In the genomic region with DNA sequence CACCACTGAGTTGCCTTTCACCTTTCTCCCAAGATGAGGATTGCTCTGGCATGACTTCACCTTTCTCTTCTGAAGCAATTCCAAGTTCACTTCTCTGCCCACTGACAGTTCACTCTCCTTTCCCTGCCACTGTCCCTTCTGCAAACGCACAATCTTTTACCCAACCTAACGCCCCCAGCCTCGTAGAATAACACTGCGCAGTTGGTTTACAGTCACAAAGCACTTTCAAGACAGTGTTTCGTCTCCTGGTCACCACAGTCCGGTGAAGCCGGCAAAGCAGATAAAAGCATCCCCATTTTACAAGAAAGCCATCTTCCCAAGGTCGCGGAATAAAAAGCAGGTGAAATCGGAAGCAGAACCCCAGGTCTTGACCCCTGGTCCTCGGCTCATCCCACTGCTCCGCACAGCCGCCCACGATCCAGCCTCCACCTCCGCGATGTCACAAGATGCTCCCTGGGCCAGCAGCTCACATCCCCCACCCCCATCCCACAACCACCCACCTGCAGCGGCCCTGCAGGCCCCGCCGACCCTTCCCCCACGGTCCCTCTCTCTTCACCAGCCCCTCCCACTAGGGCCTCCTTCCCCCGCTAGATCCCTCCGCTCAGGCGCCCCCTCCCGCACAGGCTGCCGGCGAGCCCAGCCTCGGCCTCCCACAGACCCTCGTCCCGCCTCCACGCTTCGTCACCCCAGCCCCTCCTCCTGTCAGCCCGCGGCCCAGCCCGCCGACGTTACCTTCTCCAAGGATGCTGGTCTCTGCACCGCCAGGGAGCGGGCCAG, we compare ENCODE assay signal across 1 cellular context.
A peak's percentile ranks its signal among the peaks of the same experiment; 100 is the strongest.
TF ChIP-seq lines count a peak whose summit lies in the region.

No MANE protein-coding gene starts in this region.

TF ChIP-seq in HEK293, 187 proteins besides CTCF, POLR2A, EP300 and RAD21 (continued from another document and continues in another):
- TF ChIP-seq KLF8 (tag by site-specific recombination; IDR thresholded peaks at IDR 0.05) = peak; percentile 66
- TF ChIP-seq ZNF843 (tag by site-specific recombination; IDR thresholded peaks at IDR 0.05) = no peak
- TF ChIP-seq ZNF175 (tag by site-specific recombination; IDR thresholded peaks at IDR 0.05) = no peak
- no peak for TF ChIP-seq ZNF776 (tag by site-specific recombination; IDR thresholded peaks at IDR 0.05; ENCODE audit: borderline replicate concordance)
- TF ChIP-seq HOXA7 (CRISPR knock-in tag; IDR thresholded peaks at IDR 0.05; ENCODE audit: borderline replicate concordance) = no peak
- TF ChIP-seq, protein P1, sequence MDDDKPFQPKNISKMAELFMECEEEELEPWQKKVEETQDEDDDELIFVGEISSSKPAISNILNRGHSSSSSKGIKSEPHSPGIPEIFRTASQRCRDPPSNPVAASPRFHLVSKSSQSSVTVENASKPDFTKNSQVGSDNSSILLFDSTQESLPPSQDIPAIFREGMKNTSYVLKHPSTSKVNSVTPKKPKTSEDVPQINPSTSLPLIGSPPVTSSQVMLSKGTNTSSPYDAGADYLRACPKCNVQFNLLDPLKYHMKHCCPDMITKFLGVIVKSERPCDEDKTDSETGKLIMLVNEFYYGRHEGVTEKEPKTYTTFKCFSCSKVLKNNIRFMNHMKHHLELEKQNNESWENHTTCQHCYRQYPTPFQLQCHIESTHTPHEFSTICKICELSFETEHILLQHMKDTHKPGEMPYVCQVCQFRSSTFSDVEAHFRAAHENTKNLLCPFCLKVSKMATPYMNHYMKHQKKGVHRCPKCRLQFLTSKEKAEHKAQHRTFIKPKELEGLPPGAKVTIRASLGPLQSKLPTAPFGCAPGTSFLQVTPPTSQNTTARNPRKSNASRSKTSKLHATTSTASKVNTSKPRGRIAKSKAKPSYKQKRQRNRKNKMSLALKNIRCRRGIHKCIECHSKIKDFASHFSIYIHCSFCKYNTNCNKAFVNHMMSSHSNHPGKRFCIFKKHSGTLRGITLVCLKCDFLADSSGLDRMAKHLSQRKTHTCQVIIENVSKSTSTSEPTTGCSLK (tag by site-specific recombination; IDR thresholded peaks at IDR 0.05) = no peak
- TF ChIP-seq GLI4 (tag by site-specific recombination; IDR thresholded peaks at IDR 0.05) = no peak
- TF ChIP-seq ZNF639 (tag by site-specific recombination; IDR thresholded peaks at IDR 0.05) = no peak
- TF ChIP-seq HOXD13 (CRISPR knock-in tag; IDR thresholded peaks at IDR 0.05; ENCODE audit: borderline replicate concordance) = no peak
- TF ChIP-seq ZNF76 (tag by site-specific recombination; IDR thresholded peaks at IDR 0.05; ENCODE audit: borderline replicate concordance, low read depth) = peak; percentile 87
- TF ChIP-seq ZNF16 (tag by site-specific recombination; IDR thresholded peaks at IDR 0.05; ENCODE audit: low read depth) = no peak
- no peak for TF ChIP-seq ZSCAN30 (tag by site-specific recombination; IDR thresholded peaks at IDR 0.05)
- TF ChIP-seq ZNF24 (tag by site-specific recombination; IDR thresholded peaks at IDR 0.05) = 0 out of 2 replicates have a peak, but pooled peaks have one; percentile 34
- TF ChIP-seq ZNF23 (tag by site-specific recombination; IDR thresholded peaks at IDR 0.05; ENCODE audit: borderline replicate concordance) = no peak
- no peak for TF ChIP-seq ZNF292 (tag by site-specific recombination; IDR thresholded peaks at IDR 0.05; ENCODE audit: borderline replicate concordance, low read depth)
- no peak for TF ChIP-seq ZNF549 (tag by site-specific recombination; IDR thresholded peaks at IDR 0.05)
- no peak for TF ChIP-seq ZNF157 (tag by site-specific recombination; IDR thresholded peaks at IDR 0.05)
- TF ChIP-seq, protein P2, sequence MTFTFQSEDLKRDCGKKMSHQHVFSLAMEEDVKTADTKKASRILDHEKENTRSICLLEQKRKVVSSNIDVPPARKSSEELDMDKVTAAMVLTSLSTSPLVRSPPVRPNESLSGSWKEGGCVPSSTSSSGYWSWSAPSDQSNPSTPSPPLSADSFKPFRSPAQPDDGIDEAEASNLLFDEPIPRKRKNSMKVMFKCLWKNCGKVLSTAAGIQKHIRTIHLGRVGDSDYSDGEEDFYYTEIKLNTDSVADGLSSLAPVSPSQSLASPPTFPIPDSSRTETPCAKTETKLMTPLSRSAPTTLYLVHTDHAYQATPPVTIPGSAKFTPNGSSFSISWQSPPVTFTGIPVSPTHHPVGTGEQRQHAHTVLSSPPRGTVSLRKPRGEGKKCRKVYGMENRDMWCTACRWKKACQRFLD (tag by site-specific recombination; IDR thresholded peaks at IDR 0.05) = no peak
- TF ChIP-seq, protein P3, sequence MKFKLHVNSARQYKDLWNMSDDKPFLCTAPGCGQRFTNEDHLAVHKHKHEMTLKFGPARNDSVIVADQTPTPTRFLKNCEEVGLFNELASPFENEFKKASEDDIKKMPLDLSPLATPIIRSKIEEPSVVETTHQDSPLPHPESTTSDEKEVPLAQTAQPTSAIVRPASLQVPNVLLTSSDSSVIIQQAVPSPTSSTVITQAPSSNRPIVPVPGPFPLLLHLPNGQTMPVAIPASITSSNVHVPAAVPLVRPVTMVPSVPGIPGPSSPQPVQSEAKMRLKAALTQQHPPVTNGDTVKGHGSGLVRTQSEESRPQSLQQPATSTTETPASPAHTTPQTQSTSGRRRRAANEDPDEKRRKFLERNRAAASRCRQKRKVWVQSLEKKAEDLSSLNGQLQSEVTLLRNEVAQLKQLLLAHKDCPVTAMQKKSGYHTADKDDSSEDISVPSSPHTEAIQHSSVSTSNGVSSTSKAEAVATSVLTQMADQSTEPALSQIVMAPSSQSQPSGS (tag by site-specific recombination; IDR thresholded peaks at IDR 0.05; ENCODE audit: low read depth) = peak; percentile 7; the same call in 1 of the 2 replicates
- peak; percentile 71; the same call in 1 of the 2 replicates for TF ChIP-seq ZNF324 (tag by site-specific recombination; IDR thresholded peaks at IDR 0.05)
- TF ChIP-seq ZNF600 (tag by site-specific recombination; IDR thresholded peaks at IDR 0.05) = no peak
- no peak for TF ChIP-seq ZBTB20 (tag by site-specific recombination; IDR thresholded peaks at IDR 0.05)
- TF ChIP-seq ZNF433 (tag by site-specific recombination; IDR thresholded peaks at IDR 0.05; ENCODE audit: low read depth) = no peak
- TF ChIP-seq ZNF571 (tag by site-specific recombination; IDR thresholded peaks at IDR 0.05) = no peak
- no peak for TF ChIP-seq ZNF792 (tag by site-specific recombination; IDR thresholded peaks at IDR 0.05)
- no peak for TF ChIP-seq ZNF560 (tag by site-specific recombination; IDR thresholded peaks at IDR 0.05; ENCODE audit: borderline replicate concordance)
- TF ChIP-seq ZNF561 (tag by site-specific recombination; IDR thresholded peaks at IDR 0.05; ENCODE audit: borderline replicate concordance) = no peak
- no peak for TF ChIP-seq ZNF488 (tag by site-specific recombination; IDR thresholded peaks at IDR 0.05)
- TF ChIP-seq, protein P4, sequence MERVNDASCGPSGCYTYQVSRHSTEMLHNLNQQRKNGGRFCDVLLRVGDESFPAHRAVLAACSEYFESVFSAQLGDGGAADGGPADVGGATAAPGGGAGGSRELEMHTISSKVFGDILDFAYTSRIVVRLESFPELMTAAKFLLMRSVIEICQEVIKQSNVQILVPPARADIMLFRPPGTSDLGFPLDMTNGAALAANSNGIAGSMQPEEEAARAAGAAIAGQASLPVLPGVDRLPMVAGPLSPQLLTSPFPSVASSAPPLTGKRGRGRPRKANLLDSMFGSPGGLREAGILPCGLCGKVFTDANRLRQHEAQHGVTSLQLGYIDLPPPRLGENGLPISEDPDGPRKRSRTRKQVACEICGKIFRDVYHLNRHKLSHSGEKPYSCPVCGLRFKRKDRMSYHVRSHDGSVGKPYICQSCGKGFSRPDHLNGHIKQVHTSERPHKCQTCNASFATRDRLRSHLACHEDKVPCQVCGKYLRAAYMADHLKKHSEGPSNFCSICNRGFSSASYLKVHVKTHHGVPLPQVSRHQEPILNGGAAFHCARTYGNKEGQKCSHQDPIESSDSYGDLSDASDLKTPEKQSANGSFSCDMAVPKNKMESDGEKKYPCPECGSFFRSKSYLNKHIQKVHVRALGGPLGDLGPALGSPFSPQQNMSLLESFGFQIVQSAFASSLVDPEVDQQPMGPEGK (tag by site-specific recombination; IDR thresholded peaks at IDR 0.05) = peak; percentile 96
- TF ChIP-seq, protein P5, sequence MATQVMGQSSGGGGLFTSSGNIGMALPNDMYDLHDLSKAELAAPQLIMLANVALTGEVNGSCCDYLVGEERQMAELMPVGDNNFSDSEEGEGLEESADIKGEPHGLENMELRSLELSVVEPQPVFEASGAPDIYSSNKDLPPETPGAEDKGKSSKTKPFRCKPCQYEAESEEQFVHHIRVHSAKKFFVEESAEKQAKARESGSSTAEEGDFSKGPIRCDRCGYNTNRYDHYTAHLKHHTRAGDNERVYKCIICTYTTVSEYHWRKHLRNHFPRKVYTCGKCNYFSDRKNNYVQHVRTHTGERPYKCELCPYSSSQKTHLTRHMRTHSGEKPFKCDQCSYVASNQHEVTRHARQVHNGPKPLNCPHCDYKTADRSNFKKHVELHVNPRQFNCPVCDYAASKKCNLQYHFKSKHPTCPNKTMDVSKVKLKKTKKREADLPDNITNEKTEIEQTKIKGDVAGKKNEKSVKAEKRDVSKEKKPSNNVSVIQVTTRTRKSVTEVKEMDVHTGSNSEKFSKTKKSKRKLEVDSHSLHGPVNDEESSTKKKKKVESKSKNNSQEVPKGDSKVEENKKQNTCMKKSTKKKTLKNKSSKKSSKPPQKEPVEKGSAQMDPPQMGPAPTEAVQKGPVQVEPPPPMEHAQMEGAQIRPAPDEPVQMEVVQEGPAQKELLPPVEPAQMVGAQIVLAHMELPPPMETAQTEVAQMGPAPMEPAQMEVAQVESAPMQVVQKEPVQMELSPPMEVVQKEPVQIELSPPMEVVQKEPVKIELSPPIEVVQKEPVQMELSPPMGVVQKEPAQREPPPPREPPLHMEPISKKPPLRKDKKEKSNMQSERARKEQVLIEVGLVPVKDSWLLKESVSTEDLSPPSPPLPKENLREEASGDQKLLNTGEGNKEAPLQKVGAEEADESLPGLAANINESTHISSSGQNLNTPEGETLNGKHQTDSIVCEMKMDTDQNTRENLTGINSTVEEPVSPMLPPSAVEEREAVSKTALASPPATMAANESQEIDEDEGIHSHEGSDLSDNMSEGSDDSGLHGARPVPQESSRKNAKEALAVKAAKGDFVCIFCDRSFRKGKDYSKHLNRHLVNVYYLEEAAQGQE (tag by site-specific recombination; IDR thresholded peaks at IDR 0.05) = 0 out of 2 replicates have a peak, but pooled peaks have one; percentile 33
- no peak for TF ChIP-seq ZNF121 (tag by site-specific recombination; IDR thresholded peaks at IDR 0.05)
- no peak for TF ChIP-seq ZSCAN16 (tag by site-specific recombination; IDR thresholded peaks at IDR 0.05)
- TF ChIP-seq FEZF1 (tag by site-specific recombination; IDR thresholded peaks at IDR 0.05) = no peak
- no peak for TF ChIP-seq ZNF529 (tag by site-specific recombination; IDR thresholded peaks at IDR 0.05; ENCODE audit: insufficient replicate concordance)
- TF ChIP-seq ZFP3 (tag by site-specific recombination; IDR thresholded peaks at IDR 0.05; ENCODE audit: low read depth) = no peak; the same call in 1 of the 2 replicates
- no peak for TF ChIP-seq ZNF518A (tag by site-specific recombination; conservative IDR thresholded peaks at IDR 0.05; ENCODE audit: low read depth)
